In genomic region chr5:174532453-174533126, GRCh38 we compare ENCODE assay signal across 8 cellular contexts.
DNase-seq lines count a peak whose midpoint lies in the region; ATAC-seq and TF ChIP-seq lines count a peak whose summit lies in the region.

No MANE protein-coding gene starts in this region.

- TF ChIP-seq CTCF in Loucy (conservative IDR thresholded peaks at IDR 0.05; ENCODE audit: low read length): no peak
- TF ChIP-seq CTCF in WERI-Rb-1 (IDR thresholded peaks at IDR 0.05; ENCODE audit: low read depth, low read length): no peak
- no peak for TF ChIP-seq CTCF in omental fat pad (IDR thresholded peaks at IDR 0.05)

- H3K4me3 ChIP-seq in Loucy (ENCODE audit: low read length, poor library complexity, severe bottlenecking): peak overlapping the region; percentile 49
- H3K4me3 ChIP-seq in WERI-Rb-1 (ENCODE audit: low read depth, low read length): no peak overlapping the region

- H3K27ac ChIP-seq in WERI-Rb-1: no peak overlapping the region

- DNase-seq in Caki2 (ENCODE audit: low read depth): peak; percentile 97
- peak; percentile 20 for DNase-seq in WERI-Rb-1
- peak; percentile 78 for DNase-seq in glomerular visceral epithelial cell (ENCODE audit: extremely low spot score)
- peak; percentile 65 for DNase-seq in omental fat pad (ENCODE audit: low spot score)
- DNase-seq in NCI-H146 (lab: John Stamatoyannopoulos, UW): no peak

- in situ Hi-C loops in Caki2 (cut with HindIII; ENCODE audit: low pct_unique_long_range_greater_than_20kb, low sequenced_read_pairs): no loop called here

- ATAC-seq in omental fat pad (ENCODE audit: low FRiP score): peak; percentile 95
- no peak for ATAC-seq in HG02623 (IDR thresholded peaks at IDR 0.05; ENCODE audit: unreplicated experiment)
- ATAC-seq in GM18867 (IDR thresholded peaks at IDR 0.05; ENCODE audit: unreplicated experiment): no peak

- no peaks in the 10 kb centered on the region for H3F3A ChIP-seq in Loucy (ENCODE audit: low read depth)

- no peaks in the 10 kb centered on the region for H3K79me2 ChIP-seq in Loucy (ENCODE audit: insufficient read depth, low read length)

- no peaks in the 10 kb centered on the region for H4K20me1 ChIP-seq in Loucy (ENCODE audit: insufficient read depth, low read length, poor library complexity, severe bottlenecking)

- H3K9ac ChIP-seq in Loucy (ENCODE audit: low read depth, low read length, poor library complexity, severe bottlenecking): peak overlapping the region; percentile 66

- H2AFZ ChIP-seq in Loucy (ENCODE audit: low read length): no peak overlapping the region

- peaks cover 49% of the 10 kb centered on the region for H3K4me1 ChIP-seq in Loucy (ENCODE audit: insufficient read depth, low read length, poor library complexity, severe bottlenecking)

- H3K9me3 ChIP-seq in Loucy (ENCODE audit: insufficient read depth, low read depth, low read length): no peaks in the 10 kb centered on the region
- no peaks in the 10 kb centered on the region for H3K9me3 ChIP-seq in WERI-Rb-1 (ENCODE audit: severe bottlenecking)

- H3K27me3 ChIP-seq in Loucy (ENCODE audit: insufficient read depth, low read length, poor library complexity, severe bottlenecking) (no peaks in the 10 kb centered on the region), WERI-Rb-1 (ENCODE audit: insufficient read depth, low read depth, severe bottlenecking) (peaks cover 60% of the 10 kb centered on the region)

- H3K9me2 ChIP-seq in Loucy (replicated peaks; ENCODE audit: low read depth, low read length): no peaks in the 10 kb centered on the region

- peak overlapping the region; percentile 61 for H3K4me2 ChIP-seq in Loucy (ENCODE audit: low read depth, low read length, poor library complexity, severe bottlenecking)

- H3K36me3 ChIP-seq in Loucy (ENCODE audit: insufficient read depth, low read length) (no peaks in the 10 kb centered on the region), WERI-Rb-1 (no peaks in the 10 kb centered on the region)
